Comparison of ENCODE assay signal across 8 cellular contexts in the genomic region with DNA sequence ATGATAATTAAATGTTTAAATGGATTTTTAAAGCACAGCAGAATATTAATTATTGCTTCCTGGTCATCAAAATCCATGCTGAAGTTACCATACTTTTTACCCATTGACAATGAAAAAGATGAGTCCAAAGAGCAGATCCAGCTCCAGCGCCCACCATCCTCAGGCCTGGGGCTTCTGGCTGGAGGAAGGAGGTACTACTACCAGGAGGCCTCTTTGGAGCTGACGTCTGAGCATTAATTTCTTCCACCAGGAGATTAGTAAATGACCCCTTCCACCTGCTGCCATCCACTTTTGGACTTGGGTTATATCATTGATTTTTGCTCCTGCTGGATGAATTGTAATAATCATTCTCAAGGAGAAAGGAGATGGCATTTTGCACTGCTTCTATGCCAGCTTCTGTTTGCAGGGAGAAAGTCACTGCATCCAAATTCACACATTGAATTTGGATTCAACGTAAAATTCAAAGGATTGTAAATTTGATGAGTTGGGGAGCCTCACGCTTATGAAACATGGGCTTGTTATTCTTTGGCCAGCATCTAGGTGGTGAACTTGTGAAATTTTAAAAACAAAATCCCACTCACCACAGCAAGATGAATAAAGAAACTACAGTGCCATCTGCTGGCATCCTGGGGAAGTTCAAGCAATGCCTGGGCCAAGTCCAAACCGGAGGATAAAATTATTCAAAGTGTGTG.
DNase-seq lines count a peak whose midpoint lies in the region; ATAC-seq and FAIRE-seq lines count a peak whose summit lies in the region.

No MANE protein-coding gene starts in this region.

- FAIRE-seq in TTC549 (lab: Jason Lieb, UNC), result peak; percentile 89

- H3K27ac ChIP-seq in caudate nucleus (ENCODE audit: low read depth, low read length), result peak overlapping the region; percentile 83

- peak; percentile 27 to 46 for DNase-seq in activated CD4-positive, alpha-beta T cell treated with anti-CD3 and anti-CD28 coated beads for 24 hours (ENCODE audit: low read depth in 2 of 2)
- no peak for DNase-seq in activated CD4-positive, alpha-beta T cell treated with anti-CD3 and anti-CD28 coated beads for 1 hour
- peak; percentile 57 for DNase-seq in NCI-H146 treated with DMSO at 0.1 percent for 48 hours (lab: John Stamatoyannopoulos, UW; ENCODE audit: unreplicated experiment)
- DNase-seq in caudate nucleus (lab: John Stamatoyannopoulos, UW), result peak in 46 of 61 donors; percentile 5 to 91 (median 56)
- peak; percentile 77 for DNase-seq in kidney tubule cell (ENCODE audit: low spot score)
- peak; percentile 55 for DNase-seq in stimulated activated CD4-positive, alpha-beta T cell treated with anti-CD3 and anti-CD28 coated beads, Interleukin-4, amount 100 ng/mL, for 24 hours

- ATAC-seq in HG02870 (IDR thresholded peaks at IDR 0.05; ENCODE audit: unreplicated experiment), result peak; percentile 73
